16 cellular contexts compared by ENCODE assay signal in the genomic region with DNA sequence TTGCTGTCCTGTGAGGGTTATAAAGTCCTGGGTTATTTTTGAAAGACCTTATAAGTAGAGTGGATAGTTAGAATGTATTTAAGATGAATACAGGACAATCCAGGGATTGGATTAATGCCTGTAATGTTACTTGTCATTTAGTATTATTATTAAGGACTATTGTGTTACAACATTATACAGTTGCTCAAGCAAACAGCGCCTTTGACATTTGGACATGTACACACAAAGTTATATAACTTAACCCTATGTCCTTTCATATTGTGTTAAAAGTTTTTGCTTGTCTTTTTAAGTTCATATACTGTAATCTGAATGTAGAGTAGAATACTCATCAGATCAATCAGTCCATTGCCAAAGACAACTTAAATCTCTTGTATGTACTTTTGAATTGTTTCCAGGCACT. TPM values are rescaled to one million over a fixed set of nuclear protein-coding genes. Genes with fewer than 3 reads are reported as not detected.
"Had no signal": no experiment of that assay in that cellular context is flagged by ENCODE, and none has a peak within 500 bp of the region (broad histone marks: within the 10 kb centered on the region; RNA-seq: fewer than 3 reads in every experiment).

No MANE protein-coding gene starts in this region.

- H3K4me3 ChIP-seq: breast epithelium, lung, SJCRH30, transverse colon had no signal

- H3K27ac ChIP-seq: breast epithelium, SJCRH30 had no signal

- H3K4me1 ChIP-seq: breast epithelium, SJCRH30 had no signal

- H3K36me3 ChIP-seq: breast epithelium, SJCRH30, transverse colon had no signal

- H3K27me3 ChIP-seq: breast epithelium, SJCRH30 had no signal

- FAIRE-seq: frontal cortex had no signal

- ATAC-seq: activated naive CD4-positive, alpha-beta T cell treated with anti-CD3 and anti-CD28 coated beads, Interleukin-2, amount 50 U/mL, for 72 hours; naive thymus-derived CD4-positive, alpha-beta T cell; stimulated activated memory B cell treated with anti-CD40 and anti-IgM and Interleukin-4, amounts not matched to agents 10 μg/mL and 1 μg/mL and 100 μg/mL, for 72 hours had no signal

- DNase-seq: activated CD4-positive, alpha-beta T cell treated with anti-CD3 and anti-CD28 coated beads, Interleukin-2, amount 50 U/mL, for 4 hours; activated CD4-positive, CD25-positive, alpha-beta regulatory T cell treated with anti-CD3 and anti-CD28 coated beads, Interleukin-2, amount 50 U/mL, for 72 hours; activated effector memory CD4-positive, alpha-beta T cell treated with Interleukin-2 at 50 U/mL for 16 hours; activated T-cell treated with anti-CD3 and anti-CD28 coated beads, Interleukin-2, amount 50 U/mL, for 1 hour; amniotic stem cell; hippocampal formation; naive thymus-derived CD4-positive, alpha-beta T cell; SJCRH30; stimulated activated CD4-positive, alpha-beta T cell treated with anti-CD3 and anti-CD28 coated beads, Interleukin-1b, Interleukin-23, amount 100 ng/mL, for 48 hours; T-helper 9 cell; transverse colon had no signal

- H3K9me3 ChIP-seq: breast epithelium, SJCRH30, transverse colon had no signal

RNA-seq across cellular contexts. Expression of a gene that starts 2.0 kb away (rescaled TPM):
- total RNA-seq: naive thymus-derived CD4-positive, alpha-beta T cell; SJCRH30 had no signal
- polyA plus RNA-seq: naive thymus-derived CD4-positive, alpha-beta T cell had no signal
